ENCODE assay signal across 1 cellular context in the genomic region with DNA sequence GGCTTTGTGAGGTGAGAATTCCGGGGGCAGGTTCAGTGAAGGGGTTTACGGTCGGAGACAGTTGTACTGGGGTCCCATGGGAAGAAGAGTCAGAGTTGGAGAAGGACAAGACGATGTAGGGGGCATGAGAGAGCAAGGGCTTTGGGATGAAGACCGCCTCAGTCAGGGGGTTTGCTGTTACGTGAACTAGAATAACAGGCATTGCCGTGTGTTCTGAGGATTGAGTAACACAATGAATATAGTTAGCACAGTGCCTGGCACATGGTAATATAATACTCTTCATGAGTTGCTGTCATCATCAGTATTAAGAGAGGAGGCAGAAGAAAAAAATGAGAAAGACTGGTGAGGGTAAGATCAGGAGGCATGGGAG.
TF ChIP-seq lines count a peak whose summit lies in the region.

No MANE protein-coding gene starts in this region.

TF ChIP-seq in H1, 55 proteins besides CTCF, POLR2A, EP300 and RAD21:
- TF ChIP-seq SAP30 (IDR thresholded peaks at IDR 0.05; ENCODE audit: insufficient read depth, insufficient replicate concordance, low read length) (peak; percentile 44), POLR2AphosphoS5 (IDR thresholded peaks at IDR 0.05; ENCODE audit: low read depth, low read length) (peak; percentile 21; the same call in 1 of the 2 replicates)
- TF ChIP-seq, protein P1, sequence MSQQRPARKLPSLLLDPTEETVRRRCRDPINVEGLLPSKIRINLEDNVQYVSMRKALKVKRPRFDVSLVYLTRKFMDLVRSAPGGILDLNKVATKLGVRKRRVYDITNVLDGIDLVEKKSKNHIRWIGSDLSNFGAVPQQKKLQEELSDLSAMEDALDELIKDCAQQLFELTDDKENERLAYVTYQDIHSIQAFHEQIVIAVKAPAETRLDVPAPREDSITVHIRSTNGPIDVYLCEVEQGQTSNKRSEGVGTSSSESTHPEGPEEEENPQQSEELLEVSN (IDR thresholded peaks at IDR 0.05), result no peak
